Comparison of ENCODE assay signal across 9 cellular contexts in genomic region chr7:92717601-92717981, GRCh38.
DNase-seq lines count a peak whose midpoint lies in the region; ATAC-seq and TF ChIP-seq lines count a peak whose summit lies in the region.
"Had no signal": no experiment of that assay in that cellular context is flagged by ENCODE, and none has a peak within 500 bp of the region (broad histone marks: within the 10 kb centered on the region; RNA-seq: fewer than 3 reads in every experiment).

No MANE protein-coding gene starts in this region.

- H3K79me2 ChIP-seq in PC-9 (ENCODE audit: low read depth) = no peaks in the 10 kb centered on the region; the same call in 1 of the 2 replicates

- no peaks in the 10 kb centered on the region for H3K27me3 ChIP-seq in PC-9 (ENCODE audit: insufficient read depth, low read depth)

- no peaks in the 10 kb centered on the region for H3F3A ChIP-seq in PC-9 (ENCODE audit: insufficient read depth, low read depth)

- no peak overlapping the region for H3K4me2 ChIP-seq in PC-9

- H3K36me3 ChIP-seq in PC-9 (ENCODE audit: low read depth) = peaks cover 3% of the 10 kb centered on the region; the same call in 1 of the 2 replicates

- H3K27me3 Mint-ChIP-seq in MCF 10A (ENCODE audit: insufficient read depth, unreplicated experiment) (no peaks in the 10 kb centered on the region), naive B cell (no peaks in the 10 kb centered on the region)

- CTCF ChIA-PET in MCF 10A (lab: Yijun Ruan, JAX) (interaction anchor here (0.6 to 1.6 kb wide), 9 partner anchors 15 to 269 kb away, joined by 3 to 8 read pairs (median 3); no protein-coding TSS in a partner anchor), PC-9 (lab: Charles Lee) (no interaction called here)

- H3K9me2 ChIP-seq in PC-9 (ENCODE audit: insufficient read depth) = no peaks in the 10 kb centered on the region

- POLR2A ChIA-PET in MCF 10A (lab: Yijun Ruan, JAX) (interaction anchor here (0.5 to 2.0 kb wide), 15 partner anchors 11 to 286 kb away, joined by 3 to 21 read pairs (median 5); partner anchors contain the start of gene CDK6), PC-9 (lab: Charles Lee; ENCODE audit: unreplicated experiment) (no interaction called here)

- H4K20me1 ChIP-seq in PC-9 (ENCODE audit: insufficient read depth) = peaks cover 3% of the 10 kb centered on the region; the same call in 1 of the 2 replicates

- BruUV-seq in MCF 10A (replicated peaks; lab: Mats Ljungman, UMichigan) (no TSS peak), PC-9 (replicated peaks; lab: Mats Ljungman, UMichigan) (no TSS peak)

- peak; percentile 10 for ATAC-seq in HG03159 (IDR thresholded peaks at IDR 0.05; ENCODE audit: unreplicated experiment)
- ATAC-seq in naive B cell (ENCODE audit: low read depth in 2 of 2) = peak in 1 of 2 donors; percentile 22
- ATAC-seq in HG02938 (IDR thresholded peaks at IDR 0.05; ENCODE audit: unreplicated experiment) = no peak

- peaks cover 17% of the 10 kb centered on the region for H3K36me3 Mint-ChIP-seq in MCF 10A (ENCODE audit: insufficient read depth, unreplicated experiment)
- H3K36me3 Mint-ChIP-seq in naive B cell = no peaks in the 10 kb centered on the region

- H3K9me3 ChIP-seq in PC-9 (ENCODE audit: insufficient read depth, low read depth) = no peaks in the 10 kb centered on the region

- H3K9me3 Mint-ChIP-seq in MCF 10A (ENCODE audit: unreplicated experiment) (no peaks in the 10 kb centered on the region), naive B cell (peaks cover 0 to 1% (median 0%) of the 10 kb centered on the region in 7 donors)

- H3K4me1 Mint-ChIP-seq in MCF 10A (ENCODE audit: insufficient read depth, unreplicated experiment) (peaks cover 24% of the 10 kb centered on the region), naive B cell (peaks cover 26 to 35% (median 26%) of the 10 kb centered on the region in 3 donors)

- H3K4me1 ChIP-seq in PC-9 (replicated peaks; ENCODE audit: insufficient read depth) = no peaks in the 10 kb centered on the region

- intact Hi-C loops in MCF 10A (cut with micrococcal nuclease) = no loop called here
- intact Hi-C loops in PC-9 (cut with micrococcal nuclease; ENCODE audit: unreplicated experiment) = no loop called here

- H3K27ac Mint-ChIP-seq in MCF 10A (ENCODE audit: low read depth, unreplicated experiment) (peak overlapping the region; percentile 96), naive B cell (peak overlapping the region in 4 of 6 donors; percentile 77 to 97 (median 96))

- no peak for TF ChIP-seq CTCF in AG10803 (conservative IDR thresholded peaks at IDR 0.05; ENCODE audit: low read length)
- no peak for TF ChIP-seq CTCF in MCF 10A (IDR thresholded peaks at IDR 0.05; ENCODE audit: unreplicated experiment)
- no peak for TF ChIP-seq CTCF in PC-9 (conservative IDR thresholded peaks at IDR 0.05)

- DNase-seq in AG10803 (ENCODE audit: low read depth) (no peak), MCF 10A (ENCODE audit: unreplicated experiment) (no peak), naive B cell (no peak), PC-9 (no peak), NCI-H226 (no peak)
- no peak for DNase-seq in stimulated activated CD4-positive, alpha-beta T cell treated with anti-CD3 and anti-CD28 coated beads, Interleukin-4, amount 100 ng/mL, for 4 hours
- DNase-seq: mesendoderm had no signal

- H3K4me3 ChIP-seq in AG10803 (ENCODE audit: low read length) (peak overlapping the region; percentile 55), PC-9 (no peak overlapping the region)

- H3K4me3 Mint-ChIP-seq in MCF 10A (ENCODE audit: unreplicated experiment) (peak overlapping the region; percentile 81), naive B cell (peak overlapping the region; percentile 71 to 97 (median 96))

- no peak overlapping the region for H2AFZ ChIP-seq in PC-9

- no peak overlapping the region for H3K27ac ChIP-seq in PC-9
